In the genomic region with DNA sequence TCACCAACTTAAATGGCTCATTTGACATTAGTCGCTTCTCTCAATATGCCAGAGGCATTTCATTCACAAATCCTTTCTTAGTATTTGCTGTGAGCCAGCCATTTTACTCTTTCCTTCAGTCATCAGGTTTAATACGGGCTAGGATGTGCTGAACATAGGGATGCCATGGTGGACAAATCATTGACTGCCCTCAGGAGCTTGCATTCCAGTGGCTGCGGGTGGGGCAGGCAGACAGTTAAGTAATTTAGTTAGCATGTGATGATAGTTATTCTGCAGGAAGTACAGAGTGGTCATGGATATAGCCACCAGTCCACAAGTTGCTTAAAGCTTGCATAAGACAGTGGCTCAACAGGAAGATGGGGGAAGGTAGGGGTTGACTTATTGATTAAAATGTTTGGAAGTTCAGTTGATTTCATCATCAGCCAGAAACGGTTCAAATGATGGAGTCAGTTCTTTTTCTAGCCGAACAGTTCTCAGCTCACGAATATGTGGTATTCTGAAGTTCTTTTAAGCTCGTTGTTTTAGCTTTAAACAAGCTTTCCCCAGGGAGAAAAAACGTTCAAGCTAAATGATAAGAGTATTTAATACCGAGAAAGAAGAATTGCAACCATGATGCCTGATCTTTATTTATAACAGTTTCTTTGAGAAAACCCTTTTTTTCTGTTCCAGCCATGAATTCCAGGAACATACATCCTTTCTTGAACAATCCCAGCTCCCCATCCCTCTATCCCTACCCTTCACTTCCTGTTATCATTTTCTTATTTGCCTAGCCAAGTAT, we compare ENCODE assay signal across 9 cellular contexts. TPM values are rescaled to one million over a fixed set of nuclear protein-coding genes. Genes with fewer than 3 reads are reported as not detected.
DNase-seq lines count a peak whose midpoint lies in the region; ATAC-seq and TF ChIP-seq lines count a peak whose summit lies in the region.
"Had no signal": no experiment of that assay in that cellular context is flagged by ENCODE, and none has a peak within 500 bp of the region (broad histone marks: within the 10 kb centered on the region; RNA-seq: fewer than 3 reads in every experiment).

No MANE protein-coding gene starts in this region.

- ATAC-seq in RWPE2 (ENCODE audit: low read depth), result peak; percentile 80
- no peak for ATAC-seq in GM18520 (IDR thresholded peaks at IDR 0.05; ENCODE audit: unreplicated experiment)
- no peak for ATAC-seq in HG02642 (IDR thresholded peaks at IDR 0.05; ENCODE audit: poor library complexity, unreplicated experiment)

- no peaks in the 10 kb centered on the region for H3K9me3 ChIP-seq in HAP-1
- no peaks in the 10 kb centered on the region for H3K9me3 ChIP-seq in RWPE2 (ENCODE audit: severe bottlenecking)
- no peaks in the 10 kb centered on the region for H3K9me3 ChIP-seq in osteoblast (ENCODE audit: low read depth, low read length)
- H3K9me3 ChIP-seq: Peyer's patch had no signal

- TF ChIP-seq CTCF in RWPE2 (IDR thresholded peaks at IDR 0.05; ENCODE audit: poor library complexity, severe bottlenecking), result no peak
- TF ChIP-seq CTCF in fibroblast of mammary gland (conservative IDR thresholded peaks at IDR 0.05; ENCODE audit: control insufficient read depth, insufficient read depth, low read depth, low read length), result no peak
- no peak for TF ChIP-seq CTCF in osteoblast (IDR thresholded peaks at IDR 0.05; ENCODE audit: extremely low read depth, low read depth, low read length)

- H3K4me3 ChIP-seq in HAP-1 (peak overlapping the region; percentile 47), RWPE2 (ENCODE audit: severe bottlenecking) (peak overlapping the region; percentile 65), fibroblast of mammary gland (ENCODE audit: control insufficient read depth, low read depth, low read length) (peak overlapping the region; percentile 59), osteoblast (ENCODE audit: insufficient read depth, low read length) (peak overlapping the region; percentile 74)

- peak overlapping the region; percentile 78 for H3K4me2 ChIP-seq in osteoblast (ENCODE audit: insufficient read depth, low read length)

- DNase-seq in HAP-1 (ENCODE audit: low spot score in 2 of 2), result peak; percentile 47
- DNase-seq in RWPE2 (ENCODE audit: low spot score), result peak; percentile 81
- DNase-seq in fibroblast of mammary gland (ENCODE audit: low read depth), result peak; percentile 85
- DNase-seq in osteoblast (ENCODE audit: insufficient read length, low spot score, missing footprints), result peak; percentile 78
- no peak for DNase-seq in amniotic stem cell (lab: John Stamatoyannopoulos, UW)
- DNase-seq in NCI-H1930 (lab: John Stamatoyannopoulos, UW), result no peak

- in situ Hi-C loops in HAP-1 (cut with MboI; ENCODE audit: low sequenced_read_pairs), result no loop called here

- no peaks in the 10 kb centered on the region for H3K36me3 ChIP-seq in HAP-1 (replicated peaks)
- H3K36me3 ChIP-seq in RWPE2 (ENCODE audit: low read depth), result peaks cover 21% of the 10 kb centered on the region
- H3K36me3 ChIP-seq in osteoblast (ENCODE audit: insufficient read depth, low read length), result no peaks in the 10 kb centered on the region
- H3K36me3 ChIP-seq: Peyer's patch had no signal

- H4K20me1 ChIP-seq in osteoblast (ENCODE audit: insufficient read depth, low read length), result peaks cover 4% of the 10 kb centered on the region

- peaks cover 5% of the 10 kb centered on the region for H3K79me2 ChIP-seq in osteoblast (ENCODE audit: insufficient read depth, low read length)

- H3K27me3 ChIP-seq in HAP-1 (ENCODE audit: low read depth) (no peaks in the 10 kb centered on the region), RWPE2 (ENCODE audit: insufficient read depth, poor library complexity, severe bottlenecking) (no peaks in the 10 kb centered on the region), osteoblast (ENCODE audit: insufficient read depth, low read length) (peaks cover under 1% of the 10 kb centered on the region)
- H3K27me3 ChIP-seq: Peyer's patch had no signal

- H3K4me1 ChIP-seq in HAP-1 (peaks cover 35% of the 10 kb centered on the region), RWPE2 (ENCODE audit: insufficient read depth, poor library complexity, severe bottlenecking) (peaks cover 41% of the 10 kb centered on the region), osteoblast (ENCODE audit: insufficient read depth, low read length) (peaks cover 5% of the 10 kb centered on the region)

- H2AFZ ChIP-seq in osteoblast (ENCODE audit: low read length), result peak overlapping the region; percentile 5

- H3K27ac ChIP-seq in RWPE2 (ENCODE audit: poor library complexity, severe bottlenecking), result peak overlapping the region; percentile 95
- H3K27ac ChIP-seq in osteoblast (ENCODE audit: low read depth, low read length), result no peak overlapping the region

RNA-seq across cellular contexts. Expression of gene SLC22A15, which starts 1.4 kb away (rescaled TPM):
- total RNA-seq in osteoblast, result 14.5 and 16.2 TPM in 2 replicates

Comparison
In these comparisons a context has a peak if more than half of its experiments do, and no peak if none do; other contexts are left out.
1. DNase-seq: peak in HAP-1 (2 of 2), RWPE2 (single experiment), fibroblast of mammary gland (single experiment) and osteoblast (single experiment); none in amniotic stem cell (single experiment) and NCI-H1930 (0 of 2).
2. Peak in every context shown above with its lines, with median percentiles within 50 percentile points of each other: H3K4me3 ChIP-seq.